1 cellular context compared by ENCODE assay signal in the genomic region with DNA sequence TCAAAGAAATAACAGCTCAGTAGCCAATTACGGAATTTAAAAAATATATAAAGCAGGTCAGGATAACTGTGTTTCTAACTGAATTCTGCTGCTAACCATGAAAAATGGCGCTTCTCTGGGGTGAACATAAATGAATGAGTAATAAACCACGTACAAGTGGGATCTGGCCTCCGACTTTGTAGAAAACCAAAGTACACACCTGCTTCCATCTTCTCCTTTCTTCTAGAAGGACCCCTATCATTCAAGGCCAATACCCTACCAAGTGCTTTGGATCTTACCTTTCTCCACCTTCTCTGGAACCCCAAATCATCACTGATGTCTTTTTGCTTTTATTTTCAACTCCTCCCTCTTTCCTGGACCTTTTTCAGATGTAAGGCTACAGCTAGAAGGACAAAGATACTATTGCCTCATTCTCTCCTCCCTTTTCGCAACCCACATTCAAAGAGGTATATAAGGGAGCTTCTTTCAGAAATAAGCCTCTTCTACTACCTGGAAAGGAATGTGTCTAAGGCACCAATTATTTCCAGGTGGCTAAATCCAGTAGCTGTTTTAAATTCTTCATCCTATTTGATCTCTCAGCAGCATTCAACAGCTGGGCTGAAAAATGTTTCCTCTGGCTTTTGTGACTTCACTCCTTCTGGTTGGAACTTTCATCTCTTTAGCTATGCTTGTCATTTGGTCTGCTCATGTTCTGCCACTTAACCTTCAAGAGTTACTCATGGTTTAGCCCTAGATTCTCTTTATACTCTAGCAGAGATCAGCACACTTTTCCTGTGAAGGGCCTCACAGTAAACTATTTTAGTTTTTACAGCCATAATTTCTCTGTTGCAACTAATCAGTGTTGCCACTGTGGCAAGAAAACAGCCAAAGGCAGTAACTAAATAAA.
TF ChIP-seq lines count a peak whose summit lies in the region.

No MANE protein-coding gene starts in this region.

TF ChIP-seq in HepG2, 621 proteins besides CTCF, POLR2A, EP300 and RAD21:
- TF ChIP-seq CEBPG (CRISPR knock-in tag; IDR thresholded peaks at IDR 0.05) (peak; percentile 36; the same call in 1 of the 2 replicates), CSRNP1 (CRISPR knock-in tag; IDR thresholded peaks at IDR 0.05) (no peak), CEBPB (IDR thresholded peaks at IDR 0.05; ENCODE audit: borderline replicate concordance, low read depth, low read length) (peak; percentile 75), ZBTB49 (CRISPR knock-in tag; IDR thresholded peaks at IDR 0.05; ENCODE audit: borderline replicate concordance) (no peak), KDM6A (CRISPR knock-in tag; IDR thresholded peaks at IDR 0.05; ENCODE audit: low read depth) (no peak), RCOR2 (CRISPR knock-in tag; IDR thresholded peaks at IDR 0.05) (no peak)
TF ChIP-seq in HepG2: peak in this region for 2.
